Comparison of ENCODE assay signal across 1 cellular context in genomic region chr22:20076627-20077172, GRCh38.
TF ChIP-seq lines count a peak whose summit lies in the region.

No MANE protein-coding gene starts in this region.

TF ChIP-seq in K562, 482 proteins besides CTCF, POLR2A, EP300 and RAD21 (continued from another document and continues in another):
- TF ChIP-seq THRB (CRISPR knock-in tag; conservative IDR thresholded peaks at IDR 0.05) = peak; percentile 71; the same call in 1 of the 2 replicates
- no peak for TF ChIP-seq ZNF551 (CRISPR knock-in tag; IDR thresholded peaks at IDR 0.05)
- TF ChIP-seq MBD1 (CRISPR knock-in tag; IDR thresholded peaks at IDR 0.05) = no peak
- no peak for TF ChIP-seq RNF219 (CRISPR knock-in tag; IDR thresholded peaks at IDR 0.05)
- no peak for TF ChIP-seq TCF7L2 (IDR thresholded peaks at IDR 0.05; ENCODE audit: low read depth, low read length)
- TF ChIP-seq BCLAF1 (IDR thresholded peaks at IDR 0.05; ENCODE audit: borderline replicate concordance in 1 of 2, control insufficient read depth in 1 of 2, low read depth in 2 of 2, low read length in 1 of 2) = no peak
- TF ChIP-seq TFAP4 (CRISPR knock-in tag; IDR thresholded peaks at IDR 0.05; ENCODE audit: borderline replicate concordance) = no peak
- no peak for TF ChIP-seq ARNT (IDR thresholded peaks at IDR 0.05)
- no peak for TF ChIP-seq RHOXF2B (CRISPR knock-in tag; conservative IDR thresholded peaks at IDR 0.05)
- no peak for TF ChIP-seq ZBTB7A (IDR thresholded peaks at IDR 0.05; ENCODE audit: borderline replicate concordance, control insufficient read depth, low read depth, low read length)
- no peak for TF ChIP-seq MAX (CRISPR knock-in tag; IDR thresholded peaks at IDR 0.05)
- no peak for TF ChIP-seq HOMEZ (CRISPR knock-in tag; IDR thresholded peaks at IDR 0.05)
- TF ChIP-seq RCOR1 (IDR thresholded peaks at IDR 0.05; ENCODE audit: borderline replicate concordance in 1 of 2, low read depth in 2 of 2, low read length in 2 of 2) = peak; percentile 73 to 81; a peak in 3 of 4 replicates
- no peak for TF ChIP-seq ZNF354B (CRISPR knock-in tag; IDR thresholded peaks at IDR 0.05)
- no peak for TF ChIP-seq AFF1 (IDR thresholded peaks at IDR 0.05; ENCODE audit: low read depth in 1 of 2, partially characterized antibody in 2 of 2)
- no peak for TF ChIP-seq E2F3 (CRISPR knock-in tag; IDR thresholded peaks at IDR 0.05)
- TF ChIP-seq GTF2F1 (IDR thresholded peaks at IDR 0.05; ENCODE audit: low read depth, low read length) = no peak
- no peak for TF ChIP-seq NCOA4 (IDR thresholded peaks at IDR 0.05; ENCODE audit: partially characterized antibody)
- no peak for TF ChIP-seq MCM7 (IDR thresholded peaks at IDR 0.05)
- no peak for TF ChIP-seq ZNF518B (CRISPR knock-in tag; IDR thresholded peaks at IDR 0.05)
- no peak for TF ChIP-seq MNT (conservative IDR thresholded peaks at IDR 0.05)
- TF ChIP-seq CBX5 (IDR thresholded peaks at IDR 0.05; ENCODE audit: borderline replicate concordance, low read depth) = no peak
- TF ChIP-seq BMI1 (IDR thresholded peaks at IDR 0.05; ENCODE audit: low read length) = no peak
- no peak for TF ChIP-seq TAL1 (IDR thresholded peaks at IDR 0.05)
- TF ChIP-seq ZNF239 (CRISPR knock-in tag; IDR thresholded peaks at IDR 0.05) = no peak
- no peak for TF ChIP-seq MED1 (CRISPR knock-in tag; IDR thresholded peaks at IDR 0.05; ENCODE audit: borderline replicate concordance)
- no peak for TF ChIP-seq ZNF717 (CRISPR knock-in tag; IDR thresholded peaks at IDR 0.05)
- no peak for TF ChIP-seq HSF4 (CRISPR knock-in tag; IDR thresholded peaks at IDR 0.05; ENCODE audit: borderline replicate concordance)
- no peak for TF ChIP-seq ZBTB49 (CRISPR knock-in tag; IDR thresholded peaks at IDR 0.05; ENCODE audit: borderline replicate concordance)
- TF ChIP-seq FOXM1 (IDR thresholded peaks at IDR 0.05; ENCODE audit: low read depth) = no peak
- no peak for TF ChIP-seq FOXM1 (CRISPR knock-in tag; IDR thresholded peaks at IDR 0.05; ENCODE audit: low read depth)
- TF ChIP-seq ZNF699 (CRISPR knock-in tag; IDR thresholded peaks at IDR 0.05; ENCODE audit: insufficient replicate concordance) = no peak
- TF ChIP-seq ZNF77 (CRISPR knock-in tag; IDR thresholded peaks at IDR 0.05) = no peak
- TF ChIP-seq ELF4 (CRISPR knock-in tag; IDR thresholded peaks at IDR 0.05) = no peak
- TF ChIP-seq TRIM24 (IDR thresholded peaks at IDR 0.05) = no peak
